ENCODE assay signal across 9 cellular contexts in genomic region chr1:16914928-16915626, GRCh38. TPM values are rescaled to one million over a fixed set of nuclear protein-coding genes. Genes with fewer than 3 reads are reported as not detected.
A peak's percentile ranks its signal among the peaks of the same experiment; 100 is the strongest.
DNase-seq lines count a peak whose midpoint lies in the region; ATAC-seq and TF ChIP-seq lines count a peak whose summit lies in the region.
"Not testable (repeated sequence)": the region's sequence is repeated elsewhere in the genome, so short reads cannot be mapped to it uniquely, and the experiment has no call there.
"Had no signal": no experiment of that assay in that cellular context is flagged by ENCODE, and none has a peak within 500 bp of the region (broad histone marks: within the 10 kb centered on the region; RNA-seq: fewer than 3 reads in every experiment).

No MANE protein-coding gene starts in this region.

- H3K36me3 ChIP-seq in MM.1S (replicated peaks; ENCODE audit: insufficient read depth, low read length); ascending aorta; lower lobe of right lung; vagina: not testable (repeated sequence)

- not testable (repeated sequence) for H2AFZ ChIP-seq in MM.1S (ENCODE audit: low read length)

- not testable (repeated sequence) for H3F3A ChIP-seq in MM.1S (ENCODE audit: insufficient read depth, low read length)

- not testable (repeated sequence) for H3K27me3 ChIP-seq in MM.1S (replicated peaks; ENCODE audit: insufficient read depth, low read length); ascending aorta; lower lobe of right lung (ENCODE audit: low read depth); vagina

- not testable (repeated sequence) for ATAC-seq in lower lobe of right lung

- H3K9me2 ChIP-seq in MM.1S (replicated peaks; ENCODE audit: insufficient read depth, low read length): not testable (repeated sequence)

- H3K27ac ChIP-seq in MM.1S (ENCODE audit: low read length); lower lobe of right lung: not testable (repeated sequence)
- peak overlapping the region; percentile 86; the same call in 1 of the 2 replicates for H3K27ac ChIP-seq in VCaP
- peak overlapping the region in 1 of 2 donors; percentile 72 for H3K27ac ChIP-seq in ascending aorta
- H3K27ac ChIP-seq in vagina: peak overlapping the region; percentile 90

- not testable (repeated sequence) for TF ChIP-seq CTCF in MM.1S (IDR thresholded peaks at IDR 0.05; ENCODE audit: low read length); VCaP (conservative IDR thresholded peaks at IDR 0.05); ascending aorta (IDR thresholded peaks at IDR 0.05); epithelial cell of proximal tubule (conservative IDR thresholded peaks at IDR 0.05; ENCODE audit: low read depth, low read length); lower lobe of right lung (IDR thresholded peaks at IDR 0.05); retinal pigment epithelial cell (conservative IDR thresholded peaks at IDR 0.05; ENCODE audit: low read depth, low read length); vagina (IDR thresholded peaks at IDR 0.05)

- H3K4me2 ChIP-seq in MM.1S (ENCODE audit: low read depth, low read length): peak overlapping the region; percentile 99; the same call in 1 of the 2 replicates

- intact Hi-C loops in ascending aorta (cut with DNase I): loop anchor here (5.0 kb wide), 1 partner anchor 137 kb away; the partner anchor contains the start of gene SDHB
- intact Hi-C loops in lower lobe of right lung (cut with DNase I); vagina (cut with DNase I): not testable (repeated sequence)

- H3K4me3 ChIP-seq in MM.1S (ENCODE audit: low read length) (peak overlapping the region; percentile 75; the same call in 1 of the 2 replicates), ascending aorta (peak overlapping the region; percentile 89 to 91), epithelial cell of proximal tubule (ENCODE audit: low read depth, low read length) (peak overlapping the region; percentile 66), lower lobe of right lung (peak overlapping the region; percentile 78), retinal pigment epithelial cell (ENCODE audit: low read length) (peak overlapping the region; percentile 56), vagina (peak overlapping the region; percentile 77 to 98)

- not testable (repeated sequence) for H3K4me1 ChIP-seq in MM.1S (ENCODE audit: low read length)
- H3K4me1 ChIP-seq in ascending aorta (peaks cover 0 to 20% of the 10 kb centered on the region in 2 donors), lower lobe of right lung (peaks cover 17% of the 10 kb centered on the region), vagina (peaks cover 27% of the 10 kb centered on the region)

- not testable (repeated sequence) for TF ChIP-seq POLR2A in vagina (IDR thresholded peaks at IDR 0.05)

- not testable (repeated sequence) for H3K79me2 ChIP-seq in MM.1S (ENCODE audit: low read length)

- not testable (repeated sequence) for H4K20me1 ChIP-seq in MM.1S (ENCODE audit: insufficient read depth, low read length)

- not testable (repeated sequence) for H3K9ac ChIP-seq in MM.1S (ENCODE audit: low read length)

- peak; percentile 55 for DNase-seq in D341Med (ENCODE audit: low spot score)
- not testable (repeated sequence) for DNase-seq in MM.1S; ascending aorta (ENCODE audit: low spot score in 2 of 2); epithelial cell of proximal tubule (ENCODE audit: low read depth); lower lobe of right lung; retinal pigment epithelial cell (ENCODE audit: low read depth); vagina (ENCODE audit: extremely low spot score in 2 of 2)

- H3K9me3 ChIP-seq in MM.1S (replicated peaks; ENCODE audit: insufficient read depth, low read length); ascending aorta; lower lobe of right lung; vagina: not testable (repeated sequence)

RNA-seq across cellular contexts. Expression of gene CROCC, which starts 6.7 kb away (rescaled TPM):
- total RNA-seq in ascending aorta (27.0 TPM), epithelial cell of proximal tubule (15.2 and 17.7 TPM in 2 replicates), lower lobe of right lung (21.0 TPM), vagina (31.9 TPM)

RNA-seq across cellular contexts. Expression of gene RNU1-2, which starts 19.3 kb away (rescaled TPM):
- under 0.01 TPM for total RNA-seq in ascending aorta
- under 0.01 TPM in 2 replicates for total RNA-seq in epithelial cell of proximal tubule
- 6,803 TPM for total RNA-seq in lower lobe of right lung
- total RNA-seq in vagina: 19,908 TPM
- total RNA-seq: H4 had no signal

Comparison
In these comparisons a context has a peak if more than half of its experiments do, and no peak if none do; other contexts are left out.
1. RNA of gene RNU1-2, which starts 19.3 kb away (total RNA-seq): 19,908 TPM in vagina (single experiment) and 6,803 TPM in lower lobe of right lung (single experiment); under 0.01 TPM in ascending aorta (single experiment) and under 0.01 TPM in epithelial cell of proximal tubule; every median in the first group is over 1,000 times any median in the second.
2. Peak in every context shown above with its lines, with median percentiles within 50 percentile points of each other: H3K4me3 ChIP-seq.